ENCODE assay signal across 8 cellular contexts in the genomic region with DNA sequence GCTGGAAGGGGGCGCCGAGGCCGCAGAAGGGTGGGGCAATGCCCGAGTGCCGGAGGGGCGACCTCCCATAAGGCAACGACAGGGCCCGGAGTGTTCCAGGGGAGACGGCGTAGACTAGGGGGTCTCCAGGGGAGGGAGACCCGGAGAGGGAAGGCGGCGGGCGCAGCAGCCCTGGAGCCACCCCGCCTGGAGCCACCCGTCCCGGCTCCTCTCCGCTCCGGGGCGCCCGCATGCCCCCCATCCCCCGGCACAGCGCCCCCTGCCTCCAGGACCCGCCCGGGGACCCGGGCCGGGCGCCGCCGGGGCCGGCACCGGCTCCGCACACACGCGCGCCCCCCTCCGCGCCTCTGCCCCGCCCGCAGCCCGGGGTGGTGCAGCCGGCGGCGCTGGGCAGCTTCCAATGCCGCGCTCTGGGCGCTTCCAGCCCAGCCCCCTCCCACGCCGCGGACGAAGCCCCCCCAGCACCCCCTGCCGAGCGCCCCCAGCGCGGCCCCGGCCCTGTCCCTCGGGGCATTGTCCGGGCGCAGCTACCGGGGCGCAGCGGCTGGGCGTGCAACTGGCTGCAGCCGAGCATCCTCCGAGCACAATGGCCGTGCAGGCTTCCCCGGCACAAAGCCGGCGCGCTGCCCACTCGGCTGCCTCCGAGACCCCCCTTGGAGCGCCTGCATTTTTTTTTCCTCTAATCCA. TPM values are rescaled to one million over a fixed set of nuclear protein-coding genes. Genes with fewer than 3 reads are reported as not detected.
A peak's percentile ranks its signal among the peaks of the same experiment; 100 is the strongest.
DNase-seq lines count a peak whose midpoint lies in the region; ATAC-seq and TF ChIP-seq lines count a peak whose summit lies in the region.

No MANE protein-coding gene starts in this region.

- no peaks in the 10 kb centered on the region for H3K4me1 ChIP-seq in GM23248 (ENCODE audit: insufficient read depth)
- H3K4me1 ChIP-seq in heart right ventricle, result peaks cover 4 to 19% (median 6%) of the 10 kb centered on the region in 9 donors
- H3K4me1 ChIP-seq in gastrocnemius medialis, result peaks cover 3 to 12% of the 10 kb centered on the region in 2 donors

- no peak for TF ChIP-seq POLR2A in gastrocnemius medialis (IDR thresholded peaks at IDR 0.05)

- TF ChIP-seq CTCF in AG04449 (IDR thresholded peaks at IDR 0.05; ENCODE audit: insufficient read depth, low read length, missing control alignments) (no peak), heart right ventricle (IDR thresholded peaks at IDR 0.05) (peak in 4 of 9 donors; percentile 15 to 29 (median 20)), gastrocnemius medialis (IDR thresholded peaks at IDR 0.05 in 4 of 5, conservative IDR thresholded peaks at IDR 0.05 in 1 of 5) (no peak)

- H2AFZ ChIP-seq in GM23248, result peak overlapping the region; percentile 94

- no peaks in the 10 kb centered on the region for H3K36me3 Mint-ChIP-seq in activated T-cell treated with anti-CD3 and anti-CD28 coated beads, Interleukin-2, amount 50 U/mL, for 24 hours (ENCODE audit: low read depth)

- peaks cover 25% of the 10 kb centered on the region for H3K4me1 Mint-ChIP-seq in activated T-cell treated with anti-CD3 and anti-CD28 coated beads, Interleukin-2, amount 50 U/mL, for 24 hours (ENCODE audit: low read depth)

- H3K9me3 ChIP-seq in GM23248 (ENCODE audit: low read depth) (no peaks in the 10 kb centered on the region), heart right ventricle (no peaks in the 10 kb centered on the region), gastrocnemius medialis (no peaks in the 10 kb centered on the region)

- H3K4me3 ChIP-seq in AG04449 (ENCODE audit: low read depth, low read length) (peak overlapping the region; percentile 68), GM23248 (peak overlapping the region; percentile 93), heart right ventricle (peak overlapping the region; percentile 25 to 77 (median 58)), gastrocnemius medialis (peak overlapping the region; percentile 50 to 61 (median 54))

- H3K9me2 ChIP-seq in GM23248 (ENCODE audit: insufficient read depth), result no peaks in the 10 kb centered on the region

- H3K79me2 ChIP-seq in GM23248 (ENCODE audit: insufficient read depth), result no peaks in the 10 kb centered on the region

- no peak for DNase-seq in AG04449 (ENCODE audit: low read depth, low spot score)
- DNase-seq in GM23248, result peak; percentile 56
- DNase-seq in activated T-cell treated with anti-CD3 and anti-CD28 coated beads, Interleukin-2, amount 50 U/mL, for 24 hours, result peak; percentile 42
- no peak for DNase-seq in heart right ventricle
- no peak for DNase-seq in gastrocnemius medialis
- DNase-seq in SW 1271 (lab: John Stamatoyannopoulos, UW), result no peak
- DNase-seq in DMS53 (lab: John Stamatoyannopoulos, UW), result no peak
- no peak for DNase-seq in middle frontal gyrus (ENCODE audit: extremely low spot score, low spot score)

- no peak overlapping the region for H3K27ac Mint-ChIP-seq in activated T-cell treated with anti-CD3 and anti-CD28 coated beads, Interleukin-2, amount 50 U/mL, for 24 hours

- H3K36me3 ChIP-seq in GM23248 (ENCODE audit: low read depth) (no peaks in the 10 kb centered on the region), heart right ventricle (no peaks in the 10 kb centered on the region), gastrocnemius medialis (no peaks in the 10 kb centered on the region)

- peak overlapping the region; percentile 77 for H3K9ac ChIP-seq in GM23248

- intact Hi-C loops in heart right ventricle (cut with DNase I) (loop anchor here in 1 of 10 donors (10.0 kb wide), 1 partner anchor 615 kb away; no protein-coding TSS in a partner anchor), gastrocnemius medialis (cut with DNase I; ENCODE audit: low total_unique reads) (no loop called here)

- POLR2A ChIA-PET in AG04449 (lab: Yijun Ruan, JAX), result interaction anchor here (0.5 to 1.4 kb wide), 2 partner anchors 31 to 543 kb away, joined by 3 to 6 read pairs; no protein-coding TSS in a partner anchor

- WGBS in GM23248 (ENCODE audit: low coverage in 1 of 2, low lambda C conversion rate in 2 of 2, missing lambda C conversion rate in 2 of 2), 2 experiments, result 1 to 2% methylated on average over 27 to 51 of the region's 73 CpGs
- WGBS in heart right ventricle, 2 donors, result 0 to 1% methylated on average over 46 to 68 of the region's 73 CpGs

- H3K27me3 ChIP-seq in GM23248 (replicated peaks; ENCODE audit: insufficient read depth) (no peaks in the 10 kb centered on the region; the same call in 1 of the 2 replicates), heart right ventricle (peaks cover 7 to 83% (median 53%) of the 10 kb centered on the region in 7 donors), gastrocnemius medialis (peaks cover 39 to 45% (median 41%) of the 10 kb centered on the region in 3 donors)

- H3K27me3 Mint-ChIP-seq in activated T-cell treated with anti-CD3 and anti-CD28 coated beads, Interleukin-2, amount 50 U/mL, for 24 hours, result peaks cover 71% of the 10 kb centered on the region

- peak overlapping the region; percentile 90 for H3K4me2 ChIP-seq in GM23248 (ENCODE audit: unreplicated experiment)

- in situ Hi-C loops in GM23248 (cut with MboI), result no loop called here
- in situ Hi-C loops in gastrocnemius medialis (cut with MboI; ENCODE audit: low sequenced_read_pairs in 4 of 4), result no loop called here

- no peaks in the 10 kb centered on the region for H3K9me3 Mint-ChIP-seq in activated T-cell treated with anti-CD3 and anti-CD28 coated beads, Interleukin-2, amount 50 U/mL, for 24 hours

- H4K20me1 ChIP-seq in GM23248 (ENCODE audit: insufficient read depth), result no peaks in the 10 kb centered on the region

- peak in 2 of 8 donors; percentile 32 to 63 for ATAC-seq in heart right ventricle
- peak; percentile 13 to 25 for ATAC-seq in gastrocnemius medialis

- peak overlapping the region; percentile 59 for H3K4me3 Mint-ChIP-seq in activated T-cell treated with anti-CD3 and anti-CD28 coated beads, Interleukin-2, amount 50 U/mL, for 24 hours

- CTCF ChIA-PET in AG04449 (lab: Yijun Ruan, JAX), result interaction anchor here (0.6 to 2.6 kb wide), 4 partner anchors 9 to 24 kb away, joined by 3 to 6 read pairs (median 3); no protein-coding TSS in a partner anchor

- no peaks in the 10 kb centered on the region for H3F3A ChIP-seq in GM23248 (ENCODE audit: insufficient read depth)

- H3K27ac ChIP-seq in GM23248 (no peak overlapping the region), heart right ventricle (no peak overlapping the region), gastrocnemius medialis (no peak overlapping the region)

RNA-seq across cellular contexts. Expression of a gene that starts 0.5 kb away (rescaled TPM):
- 196 and 215 TPM in 2 replicates for total RNA-seq in GM23248 (2014; rRNA removed; shearing (Covaris generic))
- 20.2 and 21.7 TPM in 2 replicates for polyA plus RNA-seq in GM23248 (2016; fragmentation: Nextera tagmentation; extraction: Ambion mirVana)
- total RNA-seq in heart right ventricle, result 10 to 100 TPM; 25.5 to 74.7 (median 33.1) TPM
- 10 to 100 TPM in 1 of 2 donors, 1 to 10 TPM in 1; 4.9 to 20.2 TPM for polyA plus RNA-seq in heart right ventricle
- 10 to 100 TPM; 21.1 to 68.5 (median 42.3) TPM for total RNA-seq in gastrocnemius medialis

Comparison
In these comparisons a context has a peak if more than half of its experiments do, and no peak if none do; other contexts are left out.
1. DNase-seq: peak in GM23248 (single experiment) and activated T-cell treated with anti-CD3 and anti-CD28 coated beads, Interleukin-2, amount 50 U/mL, for 24 hours (single experiment); none in AG04449 (single experiment), heart right ventricle (0 of 2), gastrocnemius medialis (0 of 2), SW 1271 (0 of 2), DMS53 (single experiment) and middle frontal gyrus (single experiment).
2. Peak in every context shown above with its lines, with median percentiles within 50 percentile points of each other: H3K4me3 ChIP-seq.